In the genomic region with DNA sequence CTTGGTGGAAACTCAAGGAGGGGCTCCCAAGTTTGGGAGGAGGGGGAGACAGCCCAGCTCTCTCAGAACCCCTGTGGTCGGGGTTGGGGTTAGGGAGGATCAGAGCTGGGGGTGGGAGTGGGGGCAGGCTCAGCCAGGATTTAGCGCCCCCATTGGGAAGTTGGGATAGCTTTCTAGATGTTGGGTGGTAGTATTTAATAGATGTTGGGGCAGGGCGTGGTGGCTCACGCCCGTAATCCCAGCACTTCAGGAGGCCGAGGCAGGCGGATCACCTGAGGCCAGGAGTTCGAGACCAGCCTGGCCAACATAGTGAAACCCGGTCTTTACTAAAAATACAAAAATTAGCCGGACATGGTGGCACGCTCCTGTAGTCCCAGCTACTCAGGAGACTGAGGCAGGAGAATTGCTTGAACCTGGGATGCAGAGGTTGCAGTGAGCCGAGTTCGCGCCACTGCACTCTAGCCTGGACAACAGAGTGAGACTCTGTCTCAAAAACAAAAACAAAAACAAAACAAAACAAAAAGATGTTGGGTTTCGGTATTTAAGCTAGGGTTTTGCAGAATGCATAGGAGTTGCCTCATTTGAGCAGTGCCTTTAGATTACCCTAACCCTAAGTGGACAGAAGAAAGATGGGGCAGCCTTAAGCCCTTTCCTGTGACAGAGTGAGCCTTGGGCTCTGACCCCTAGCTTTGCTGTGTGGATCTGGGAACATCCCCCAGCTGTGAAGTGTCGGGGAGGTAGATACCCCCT, we compare ENCODE assay signal across 8 cellular contexts. TPM values are rescaled to one million over a fixed set of nuclear protein-coding genes. Genes with fewer than 3 reads are reported as not detected.
DNase-seq lines count a peak whose midpoint lies in the region; ATAC-seq, FAIRE-seq and TF ChIP-seq lines count a peak whose summit lies in the region.
"Not testable (repeated sequence)": the region's sequence is repeated elsewhere in the genome, so short reads cannot be mapped to it uniquely, and the experiment has no call there.

No MANE protein-coding gene starts in this region.

- peak overlapping the region; percentile 92 for H2AK9ac ChIP-seq in IMR-90 (replicated peaks; ENCODE audit: low read depth, low read length, poor library complexity)

- 0 out of 2 replicates have a peak, but pooled peaks have one; percentile 4 for TF ChIP-seq CTCF in IMR-90 (conservative IDR thresholded peaks at IDR 0.05; ENCODE audit: low read depth, low read length)
- TF ChIP-seq CTCF in keratinocyte (optimal IDR thresholded peaks at IDR 0.05 in 1 of 3, IDR thresholded peaks at IDR 0.05 in 1 of 3, conservative IDR thresholded peaks at IDR 0.05 in 1 of 3; ENCODE audit: extremely low read depth in 1 of 3, insufficient read depth in 2 of 3, low read length in 3 of 3), result peak in 2 of 3 experiments; percentile 5 to 49
- TF ChIP-seq CTCF in testis (IDR thresholded peaks at IDR 0.05), result not testable (repeated sequence)

- not testable (repeated sequence) for H3K27me3 ChIP-seq in CD4-positive, CD25-positive, alpha-beta regulatory T cell (ENCODE audit: control insufficient read depth, insufficient read depth, low read length); IMR-90 (ENCODE audit: control insufficient read depth, insufficient read depth, low read length); SJSA1 (replicated peaks); keratinocyte (ENCODE audit: control insufficient read depth, extremely low read depth, insufficient read depth, low read length); testis
- H3K27me3 ChIP-seq in neuron (ENCODE audit: insufficient read depth, low read length), result peaks cover 41% of the 10 kb centered on the region

- H2AFZ ChIP-seq in IMR-90 (replicated peaks; ENCODE audit: low read length, poor library complexity), result peak overlapping the region; percentile 94
- H2AFZ ChIP-seq in keratinocyte (ENCODE audit: control insufficient read depth, low read length); neuron (ENCODE audit: low read depth, low read length): not testable (repeated sequence)

- POLR2A ChIA-PET in IMR-90 (lab: Charles Lee; ENCODE audit: unreplicated experiment), result interaction anchor here (0.6 kb wide), 1 partner anchor 9 kb away, joined by 3 read pairs; no protein-coding TSS in a partner anchor

- H3K4me1 ChIP-seq in CD4-positive, CD25-positive, alpha-beta regulatory T cell (ENCODE audit: control insufficient read depth, insufficient read depth, low read length, poor library complexity, severe bottlenecking), result peaks cover 31% of the 10 kb centered on the region
- peaks cover 12% of the 10 kb centered on the region for H3K4me1 ChIP-seq in IMR-90 (ENCODE audit: control insufficient read depth, insufficient read depth, low read length)
- peaks cover 45% of the 10 kb centered on the region for H3K4me1 ChIP-seq in SJSA1 (replicated peaks)
- peaks cover 14% of the 10 kb centered on the region for H3K4me1 ChIP-seq in keratinocyte (ENCODE audit: control insufficient read depth, extremely low read depth, insufficient read depth, low read length)
- peaks cover 22% of the 10 kb centered on the region for H3K4me1 ChIP-seq in neuron (ENCODE audit: insufficient read depth, low read length)
- peaks cover 25% of the 10 kb centered on the region for H3K4me1 ChIP-seq in testis

- H3K9me1 ChIP-seq in IMR-90 (ENCODE audit: insufficient read depth, low read length); keratinocyte (ENCODE audit: control insufficient read depth, extremely low read depth, insufficient read depth, low read length): not testable (repeated sequence)

- not testable (repeated sequence) for H3K36me3 Mint-ChIP-seq in CD4-positive, CD25-positive, alpha-beta regulatory T cell; activated naive CD4-positive, alpha-beta T cell treated with anti-CD3 and anti-CD28 coated beads, Interleukin-2, amount 50 U/mL, for 72 hours
- H3K36me3 Mint-ChIP-seq in effector memory CD8-positive, alpha-beta T cell (ENCODE audit: insufficient read depth), result peaks cover 26% of the 10 kb centered on the region

- not testable (repeated sequence) for H2BK5ac ChIP-seq in IMR-90 (ENCODE audit: low read depth, low read length, poor library complexity, severe bottlenecking)

- H4K20me1 ChIP-seq in IMR-90 (ENCODE audit: insufficient read depth, low read length); keratinocyte (ENCODE audit: control insufficient read depth, extremely low read depth, insufficient read depth, low read length): not testable (repeated sequence)

- not testable (repeated sequence) for H3K18ac ChIP-seq in IMR-90 (ENCODE audit: low read depth, low read length)

- H4K91ac ChIP-seq in IMR-90 (ENCODE audit: insufficient read depth, low read depth, low read length), result peak overlapping the region; percentile 69

- H2BK120ac ChIP-seq in IMR-90 (ENCODE audit: low read depth, low read length), result peak overlapping the region; percentile 35

- in situ Hi-C loops in IMR-90 (cut with MboI; ENCODE audit: low sequenced_read_pairs), result not testable (repeated sequence)

- H3K9me3 Mint-ChIP-seq in CD4-positive, CD25-positive, alpha-beta regulatory T cell; activated naive CD4-positive, alpha-beta T cell treated with anti-CD3 and anti-CD28 coated beads, Interleukin-2, amount 50 U/mL, for 72 hours; effector memory CD8-positive, alpha-beta T cell: not testable (repeated sequence)

- not testable (repeated sequence) for H3K9me3 ChIP-seq in CD4-positive, CD25-positive, alpha-beta regulatory T cell (ENCODE audit: control insufficient read depth in 2 of 2, low read length in 2 of 2); IMR-90 (ENCODE audit: control insufficient read depth, insufficient read depth, low read length); SJSA1 (replicated peaks); keratinocyte (ENCODE audit: control insufficient read depth, low read depth, low read length); neuron (ENCODE audit: low read length); testis

- H3K9ac ChIP-seq in IMR-90 (ENCODE audit: low read depth, low read length), result 0 out of 2 replicates have a peak overlapping the region, but pooled peaks have one; percentile 30
- H3K9ac ChIP-seq in keratinocyte (ENCODE audit: control insufficient read depth, extremely low read depth, insufficient read depth, low read length), result peak overlapping the region; percentile 63

- H3K79me1 ChIP-seq in IMR-90 (ENCODE audit: low read depth in 1 of 2, low read length in 2 of 2), result not testable (repeated sequence)

- CTCF ChIA-PET in IMR-90 (lab: Yijun Ruan, JAX), result not testable (repeated sequence)

- not testable (repeated sequence) for DNase-seq in CD4-positive, CD25-positive, alpha-beta regulatory T cell; IMR-90; SJSA1 (ENCODE audit: low read depth in 1 of 2, low spot score in 2 of 2); activated naive CD4-positive, alpha-beta T cell treated with anti-CD3 and anti-CD28 coated beads, Interleukin-2, amount 50 U/mL, for 72 hours (ENCODE audit: low spot score in 2 of 2); effector memory CD8-positive, alpha-beta T cell; keratinocyte (ENCODE audit: low read depth, low spot score); testis

- H3K79me2 ChIP-seq in keratinocyte (ENCODE audit: control insufficient read depth, insufficient read depth, low read length), result not testable (repeated sequence)

- H3K4me1 Mint-ChIP-seq in CD4-positive, CD25-positive, alpha-beta regulatory T cell, result peaks cover 0 to 52% (median 17%) of the 10 kb centered on the region in 4 donors
- H3K4me1 Mint-ChIP-seq in effector memory CD8-positive, alpha-beta T cell (ENCODE audit: low read depth in 2 of 2), result peaks cover 27 to 31% of the 10 kb centered on the region in 2 donors

- FAIRE-seq in keratinocyte (lab: Jason Lieb, UNC), result not testable (repeated sequence)

- H3K23ac ChIP-seq in IMR-90 (ENCODE audit: low read depth, low read length), result peak overlapping the region; percentile 67; the same call in 1 of the 2 replicates

- not testable (repeated sequence) for TF ChIP-seq RAD21 in IMR-90 (IDR thresholded peaks at IDR 0.05; ENCODE audit: low read length)

- WGBS in IMR-90 (ENCODE audit: extremely low coverage in 2 of 2, insufficient read length in 1 of 2), 2 experiments, result no CpG with 5 or more reads among the region's 16 CpGs
- WGBS in testis, 2 donors, result 58 to 74% methylated on average over 11 to 16 of the region's 16 CpGs

- H3K27ac Mint-ChIP-seq in CD4-positive, CD25-positive, alpha-beta regulatory T cell, result peak overlapping the region in 2 of 3 donors; percentile 98 to 99
- H3K27ac Mint-ChIP-seq in activated naive CD4-positive, alpha-beta T cell treated with anti-CD3 and anti-CD28 coated beads, Interleukin-2, amount 50 U/mL, for 72 hours, result peak overlapping the region; percentile 79 to 92
- peak overlapping the region; percentile 97 to 98 for H3K27ac Mint-ChIP-seq in effector memory CD8-positive, alpha-beta T cell

- peak overlapping the region; percentile 93 to 98 (median 96) for H3K4me3 Mint-ChIP-seq in CD4-positive, CD25-positive, alpha-beta regulatory T cell
- peak overlapping the region; percentile 90 to 94 for H3K4me3 Mint-ChIP-seq in effector memory CD8-positive, alpha-beta T cell

- not testable (repeated sequence) for H3K36me3 ChIP-seq in CD4-positive, CD25-positive, alpha-beta regulatory T cell (ENCODE audit: control insufficient read depth, insufficient read depth, low read length); IMR-90 (ENCODE audit: control insufficient read depth, insufficient read depth, low read length); SJSA1; keratinocyte (ENCODE audit: control insufficient read depth in 2 of 2, extremely low read depth in 1 of 2, insufficient read depth in 2 of 2, low read length in 2 of 2); neuron (ENCODE audit: insufficient read depth, low read length); testis (ENCODE audit: low read depth, missing control alignments)

- peak overlapping the region; percentile 85 for H3K4me3 ChIP-seq in CD4-positive, CD25-positive, alpha-beta regulatory T cell (ENCODE audit: low read depth, low read length)
- peak overlapping the region; percentile 51; the same call in 1 of the 2 replicates for H3K4me3 ChIP-seq in IMR-90 (ENCODE audit: insufficient read depth, low read depth, low read length)
- H3K4me3 ChIP-seq in SJSA1, result peak overlapping the region; percentile 36
- peak overlapping the region in 1 of 3 experiments; percentile 59 for H3K4me3 ChIP-seq in keratinocyte (ENCODE audit: control insufficient read depth in 2 of 3, extremely low read depth in 1 of 3, insufficient read depth in 2 of 3, low read depth in 1 of 3, low read length in 3 of 3)
- peak overlapping the region; percentile 25 for H3K4me3 ChIP-seq in neuron (ENCODE audit: low read length)
- H3K4me3 ChIP-seq in testis, result peak overlapping the region; percentile 52 to 66

- peak overlapping the region; percentile 81; the same call in 1 of the 2 replicates for H3K4me2 ChIP-seq in IMR-90 (ENCODE audit: low read depth, low read length)
- peak overlapping the region; percentile 91 for H3K4me2 ChIP-seq in keratinocyte (ENCODE audit: control insufficient read depth, extremely low read depth, insufficient read depth, low read depth, low read length)

- H3K27ac ChIP-seq in CD4-positive, CD25-positive, alpha-beta regulatory T cell (ENCODE audit: insufficient read depth, low read length, poor library complexity, severe bottlenecking), result peak overlapping the region; percentile 89
- H3K27ac ChIP-seq in IMR-90 (ENCODE audit: insufficient read depth, low read length) (peak overlapping the region; percentile 18), SJSA1 (peak overlapping the region; percentile 75), keratinocyte (ENCODE audit: control insufficient read depth, insufficient read depth, low read length) (peak overlapping the region; percentile 50), testis (peak overlapping the region; percentile 73 to 96)

- TF ChIP-seq POLR2A in IMR-90 (IDR thresholded peaks at IDR 0.05; ENCODE audit: low read depth, low read length); testis (IDR thresholded peaks at IDR 0.05): not testable (repeated sequence)

- not testable (repeated sequence) for ATAC-seq in CD4-positive, CD25-positive, alpha-beta regulatory T cell (ENCODE audit: low read depth in 2 of 2); IMR-90 (ENCODE audit: low read depth); activated naive CD4-positive, alpha-beta T cell treated with anti-CD3 and anti-CD28 coated beads, Interleukin-2, amount 50 U/mL, for 72 hours; effector memory CD8-positive, alpha-beta T cell (replicated peaks)

- H3K14ac ChIP-seq in IMR-90 (replicated peaks; ENCODE audit: low read depth, low read length), result peak overlapping the region; percentile 63

- H2BK20ac ChIP-seq in IMR-90 (ENCODE audit: low read depth, low read length), result not testable (repeated sequence)

- not testable (repeated sequence) for H4K5ac ChIP-seq in IMR-90 (ENCODE audit: low read depth, low read length)

- BruUV-seq in IMR-90 (replicated peaks; lab: Mats Ljungman, UMichigan), result not testable (repeated sequence)

- peak overlapping the region; percentile 73 for H3K4ac ChIP-seq in IMR-90 (ENCODE audit: low read depth, low read length)

- peak overlapping the region; percentile 77 for H2AK5ac ChIP-seq in IMR-90 (ENCODE audit: low read depth, low read length)

- peaks cover 27% of the 10 kb centered on the region for H3K27me3 Mint-ChIP-seq in CD4-positive, CD25-positive, alpha-beta regulatory T cell
- H3K27me3 Mint-ChIP-seq in effector memory CD8-positive, alpha-beta T cell, result not testable (repeated sequence)

- intact Hi-C loops in IMR-90 (cut with micrococcal nuclease), result not testable (repeated sequence)
- intact Hi-C loops in testis (cut with DNase I; ENCODE audit: low total_unique reads), result loop anchor here (10.0 kb wide), 1 partner anchor 62 kb away; a partner anchor contains a TSS

- peak overlapping the region; percentile 79 to 88; a peak in 2 of 4 replicates for H4K8ac ChIP-seq in IMR-90 (ENCODE audit: low read depth in 2 of 2, low read length in 2 of 2)

- peak overlapping the region; percentile 8; the same call in 1 of the 2 replicates for H3K56ac ChIP-seq in IMR-90 (ENCODE audit: extremely low read depth, insufficient read depth, low read length)

- dilution Hi-C loops in IMR-90 (cut with HindIII; ENCODE audit: low sequenced_read_pairs, unreplicated experiment); keratinocyte (cut with MboI; ENCODE audit: extremely low pct_ligation_motif_present, low sequenced_read_pairs): not testable (repeated sequence)

- not testable (repeated sequence) for H2BK15ac ChIP-seq in IMR-90 (ENCODE audit: low read depth, low read length)

RNA-seq across cellular contexts. Expression of a gene that starts 7.9 kb away (rescaled TPM):
- 9.3 TPM for total RNA-seq in CD4-positive, CD25-positive, alpha-beta regulatory T cell
- 1 to 10 TPM; 3.1 to 4.5 (median 3.9) TPM for polyA plus RNA-seq in CD4-positive, CD25-positive, alpha-beta regulatory T cell
- under 0.01 and 0.28 TPM in 2 replicates for total RNA-seq in IMR-90 (2012; rRNA removed)
- polyA plus RNA-seq in IMR-90 (2012; rRNA removed), result 0.41 and 0.72 TPM in 2 replicates
- 0.42 and 0.45 TPM in 2 replicates for polyA plus RNA-seq in IMR-90 (2012; cell fraction: cytosol; rRNA removed)
- polyA plus RNA-seq in IMR-90 (2012; cell fraction: nucleus; rRNA removed; ENCODE audit: low replicate concordance), result 3.8 and 3.9 TPM in 2 replicates
- total RNA-seq in SJSA1 (2014; rRNA removed; shearing (Covaris generic)), result 19.2 and 19.9 TPM in 2 replicates
- 1 to 10 TPM; 4.5 to 5.0 TPM for total RNA-seq in activated naive CD4-positive, alpha-beta T cell treated with anti-CD3 and anti-CD28 coated beads, Interleukin-2, amount 50 U/mL, for 72 hours
- polyA plus RNA-seq in keratinocyte, result 0.70 to 1.0 TPM (median 0.88 TPM) in 3 replicates
- polyA plus RNA-seq in keratinocyte (2011; ENCODE audit: low read depth), result 0.94 TPM
- polyA plus RNA-seq in keratinocyte (2011; cell fraction: cytosol; rRNA removed), result 0.36 and 0.97 TPM in 2 replicates
- 1.2 and 2.3 TPM in 2 replicates for polyA plus RNA-seq in keratinocyte (2011; cell fraction: nucleus; rRNA removed)
- polyA plus RNA-seq in keratinocyte (2012; ENCODE audit: low replicate concordance), result 0.82 and 1.4 TPM in 2 replicates
- 0.63 to 2.2 TPM (median 0.90 TPM) in 3 replicates for polyA minus RNA-seq in keratinocyte
- 7.5 TPM for polyA minus RNA-seq in keratinocyte (2011; cell fraction: cytosol; rRNA and poly(A)+ RNA removed)
- 0.95 and 1.2 TPM in 2 replicates for polyA minus RNA-seq in keratinocyte (2011; cell fraction: nucleus; rRNA and poly(A)+ RNA removed)
- total RNA-seq in testis, result 10 to 100 TPM; 70.5 to 76.6 TPM
- polyA plus RNA-seq in testis (ENCODE audit: insufficient read depth, low read depth, low replicate concordance), result 30.2 TPM

RNA-seq across cellular contexts. Expression of a gene that starts 25.3 kb away (rescaled TPM):
- total RNA-seq in CD4-positive, CD25-positive, alpha-beta regulatory T cell, result 1,009 TPM
- polyA plus RNA-seq in CD4-positive, CD25-positive, alpha-beta regulatory T cell, result 100 to 1,000 TPM; 608 to 773 (median 661) TPM
- total RNA-seq in IMR-90 (2012; rRNA removed) (119 and 121 TPM in 2 replicates), testis (100 to 1,000 TPM; 354 to 539 TPM)
- polyA plus RNA-seq in IMR-90 (2012; rRNA removed) (407 and 444 TPM in 2 replicates), keratinocyte (249 to 337 TPM (median 316 TPM) in 3 replicates), testis (ENCODE audit: insufficient read depth, low read depth, low replicate concordance) (314 TPM)
- polyA plus RNA-seq in IMR-90 (2012; cell fraction: cytosol; rRNA removed), result 218 and 593 TPM in 2 replicates
- polyA plus RNA-seq in IMR-90 (2012; cell fraction: nucleus; rRNA removed; ENCODE audit: low replicate concordance), result 457 and 800 TPM in 2 replicates
- 530 and 694 TPM in 2 replicates for total RNA-seq in SJSA1 (2014; rRNA removed; shearing (Covaris generic))
- total RNA-seq in activated naive CD4-positive, alpha-beta T cell treated with anti-CD3 and anti-CD28 coated beads, Interleukin-2, amount 50 U/mL, for 72 hours, result 100 to 1,000 TPM; 335 to 405 TPM
- polyA plus RNA-seq in keratinocyte (2011; ENCODE audit: low read depth), result 171 TPM
- 305 and 467 TPM in 2 replicates for polyA plus RNA-seq in keratinocyte (2011; cell fraction: cytosol; rRNA removed)
- 152 and 214 TPM in 2 replicates for polyA plus RNA-seq in keratinocyte (2011; cell fraction: nucleus; rRNA removed)
- polyA plus RNA-seq in keratinocyte (2012; ENCODE audit: low replicate concordance), result 144 and 286 TPM in 2 replicates
- polyA minus RNA-seq in keratinocyte, result 324 to 462 TPM (median 417 TPM) in 3 replicates
- polyA minus RNA-seq in keratinocyte (2011; cell fraction: cytosol; rRNA and poly(A)+ RNA removed), result 635 TPM
- polyA minus RNA-seq in keratinocyte (2011; cell fraction: nucleus; rRNA and poly(A)+ RNA removed), result 62.3 and 73.5 TPM in 2 replicates

RNA-seq across cellular contexts. Expression of a gene that starts 57.2 kb away (rescaled TPM):
- total RNA-seq in CD4-positive, CD25-positive, alpha-beta regulatory T cell, result 0.81 TPM
- polyA plus RNA-seq in CD4-positive, CD25-positive, alpha-beta regulatory T cell, result under 1 TPM in 3 of 4 donors, not detected in 1; 0.21 to 0.44 (median 0.23) TPM
- total RNA-seq in IMR-90 (2012; rRNA removed) (25.5 and 34.4 TPM in 2 replicates), testis (100 to 1,000 TPM; 113 to 122 TPM)
- polyA plus RNA-seq in IMR-90 (2012; rRNA removed) (33.3 and 44.5 TPM in 2 replicates), keratinocyte (12.7 to 47.8 TPM (median 17.6 TPM) in 3 replicates), testis (ENCODE audit: insufficient read depth, low read depth, low replicate concordance) (125 TPM)
- polyA plus RNA-seq in IMR-90 (2012; cell fraction: cytosol; rRNA removed), result 29.2 and 50.1 TPM in 2 replicates
- polyA plus RNA-seq in IMR-90 (2012; cell fraction: nucleus; rRNA removed; ENCODE audit: low replicate concordance), result 24.5 and 49.2 TPM in 2 replicates
- 100 and 135 TPM in 2 replicates for total RNA-seq in SJSA1 (2014; rRNA removed; shearing (Covaris generic))
- total RNA-seq in activated naive CD4-positive, alpha-beta T cell treated with anti-CD3 and anti-CD28 coated beads, Interleukin-2, amount 50 U/mL, for 72 hours, result 10 to 100 TPM in 1 of 2 donors, 1 to 10 TPM in 1; 3.1 to 11.4 TPM
- polyA plus RNA-seq in keratinocyte (2011; ENCODE audit: low read depth), result 5.3 TPM
- 23.6 and 40.7 TPM in 2 replicates for polyA plus RNA-seq in keratinocyte (2011; cell fraction: cytosol; rRNA removed)
- 30.7 and 37.7 TPM in 2 replicates for polyA plus RNA-seq in keratinocyte (2011; cell fraction: nucleus; rRNA removed)
- 30.2 and 62.2 TPM in 2 replicates for polyA plus RNA-seq in keratinocyte (2012; ENCODE audit: low replicate concordance)
- polyA minus RNA-seq in keratinocyte, result 28.8 to 128 TPM (median 38.1 TPM) in 3 replicates
- polyA minus RNA-seq in keratinocyte (2011; cell fraction: cytosol; rRNA and poly(A)+ RNA removed), result 40.5 TPM
- 17.4 and 19.7 TPM in 2 replicates for polyA minus RNA-seq in keratinocyte (2011; cell fraction: nucleus; rRNA and poly(A)+ RNA removed)

RNA-seq across cellular contexts. Expression of a gene that starts 59.6 kb away (rescaled TPM):
- not detected for total RNA-seq in CD4-positive, CD25-positive, alpha-beta regulatory T cell
- not detected for polyA plus RNA-seq in CD4-positive, CD25-positive, alpha-beta regulatory T cell
- total RNA-seq in IMR-90 (2012; rRNA removed) (under 0.01 and 0.28 TPM in 2 replicates), testis (10 to 100 TPM in 1 of 2 donors, 1 to 10 TPM in 1; 9.1 to 12.5 TPM)
- polyA plus RNA-seq in IMR-90 (2012; rRNA removed) (0.17 TPM in 1 of 2 replicates, not detected in the other), keratinocyte (0.41 to 1.2 TPM (median 0.43 TPM) in 3 replicates), testis (ENCODE audit: insufficient read depth, low read depth, low replicate concordance) (8.1 TPM)
- polyA plus RNA-seq in IMR-90 (2012; cell fraction: cytosol; rRNA removed), result 0.14 TPM in 1 of 2 replicates, not detected in the other
- polyA plus RNA-seq in IMR-90 (2012; cell fraction: nucleus; rRNA removed; ENCODE audit: low replicate concordance), result 0.50 and 0.67 TPM in 2 replicates
- 2.0 and 7.2 TPM in 2 replicates for total RNA-seq in SJSA1 (2014; rRNA removed; shearing (Covaris generic))
- total RNA-seq in activated naive CD4-positive, alpha-beta T cell treated with anti-CD3 and anti-CD28 coated beads, Interleukin-2, amount 50 U/mL, for 72 hours, result 1 to 10 TPM; 3.3 to 8.2 TPM
- polyA plus RNA-seq in keratinocyte (2011; ENCODE audit: low read depth), result not detected
- 0.38 and 0.40 TPM in 2 replicates for polyA plus RNA-seq in keratinocyte (2011; cell fraction: cytosol; rRNA removed)
- 0.77 and 1.0 TPM in 2 replicates for polyA plus RNA-seq in keratinocyte (2011; cell fraction: nucleus; rRNA removed)
- polyA plus RNA-seq in keratinocyte (2012; ENCODE audit: low replicate concordance), result 1.2 TPM in 1 of 2 replicates, not detected in the other
- polyA minus RNA-seq in keratinocyte, result 1.1 to 1.7 TPM in 2 of 3 replicates, not detected in the other
- polyA minus RNA-seq in keratinocyte (2011; cell fraction: cytosol; rRNA and poly(A)+ RNA removed), result not detected
- not detected in 2 replicates for polyA minus RNA-seq in keratinocyte (2011; cell fraction: nucleus; rRNA and poly(A)+ RNA removed)

Comparison
In these comparisons a context has a peak if more than half of its experiments do, and no peak if none do; other contexts are left out.
1. H3K27ac ChIP-seq: peak in every context shown above with its lines; median percentile 89 in CD4-positive, CD25-positive, alpha-beta regulatory T cell; 84 in testis; 75 in SJSA1; 50 in keratinocyte; 18 in IMR-90.